30 cellular contexts compared by ENCODE assay signal in genomic region chr4:188444500-188444899, GRCh38.
DNase-seq lines count a peak whose midpoint lies in the region; ATAC-seq, FAIRE-seq and TF ChIP-seq lines count a peak whose summit lies in the region.
"Had no signal": no experiment of that assay in that cellular context is flagged by ENCODE, and none has a peak within 500 bp of the region (broad histone marks: within the 10 kb centered on the region; RNA-seq: fewer than 3 reads in every experiment).

No MANE protein-coding gene starts in this region.

- H3K27ac Mint-ChIP-seq in GM23338 (peak overlapping the region; percentile 98), chondrocyte (ENCODE audit: unreplicated experiment) (peak overlapping the region; percentile 2)
- H3K27ac Mint-ChIP-seq: activated naive CD8-positive, alpha-beta T cell treated with anti-CD3 and anti-CD28 coated beads, Interleukin-2, amount 10 ng/mL, durations not matched to agents 7 days and 5 days; dendritic cell treated with granulocyte-macrophage colony-stimulating factor and Interleukin-4, amounts not matched to agents 40 ng/mL and 50 ng/mL, for 4 days; IgD-negative memory B cell; naive thymus-derived CD8-positive, alpha-beta T cell had no signal

- H3F3A ChIP-seq in GM23338 (replicated peaks; ENCODE audit: low read depth), result no peaks in the 10 kb centered on the region

- H3K4me2 ChIP-seq in GM23338 (no peak overlapping the region), IMR-90 (ENCODE audit: low read depth, low read length) (peak overlapping the region; percentile 81), osteoblast (ENCODE audit: insufficient read depth, low read length) (peak overlapping the region; percentile 26)

- H2AK9ac ChIP-seq in IMR-90 (replicated peaks; ENCODE audit: low read depth, low read length, poor library complexity), result peak overlapping the region; percentile 66

- CTCF ChIA-PET in IMR-90 (lab: Yijun Ruan, JAX), result no interaction called here

- dilution Hi-C loops in IMR-90 (cut with HindIII; ENCODE audit: low sequenced_read_pairs, unreplicated experiment), result no loop called here

- no peaks in the 10 kb centered on the region for H3K9me3 ChIP-seq in IMR-90 (ENCODE audit: control insufficient read depth, insufficient read depth, low read length)
- H3K9me3 ChIP-seq in osteoblast (ENCODE audit: low read depth, low read length), result no peaks in the 10 kb centered on the region
- H3K9me3 ChIP-seq: suprapubic skin, upper lobe of right lung had no signal

- H2AK5ac ChIP-seq in IMR-90 (ENCODE audit: low read depth, low read length), result peak overlapping the region; percentile 95

- peak overlapping the region; percentile 81 for H2BK20ac ChIP-seq in IMR-90 (ENCODE audit: low read depth, low read length)

- H3K4me1 ChIP-seq in GM23338 (ENCODE audit: insufficient read depth), result no peaks in the 10 kb centered on the region
- peaks cover 5% of the 10 kb centered on the region for H3K4me1 ChIP-seq in IMR-90 (ENCODE audit: control insufficient read depth, insufficient read depth, low read length)
- peaks cover 10% of the 10 kb centered on the region for H3K4me1 ChIP-seq in osteoblast (ENCODE audit: insufficient read depth, low read length)
- H3K4me1 ChIP-seq: upper lobe of right lung had no signal

- POLR2A ChIA-PET in IMR-90 (lab: Charles Lee; ENCODE audit: unreplicated experiment), result no interaction called here

- WGBS in IMR-90 (ENCODE audit: extremely low coverage in 2 of 2, insufficient read length in 1 of 2), 2 experiments, result 90% methylated on average over 2 of the region's 4 CpGs; no CpG with 5 or more reads in 1 of the 2 experiments

- peak overlapping the region; percentile 1; the same call in 1 of the 2 replicates for H3K23ac ChIP-seq in IMR-90 (ENCODE audit: low read depth, low read length)

- no TSS peak for BruUV-seq in IMR-90 (replicated peaks; lab: Mats Ljungman, UMichigan)

- H4K20me1 ChIP-seq in GM23338 (replicated peaks; ENCODE audit: insufficient read depth) (no peaks in the 10 kb centered on the region), IMR-90 (ENCODE audit: insufficient read depth, low read length) (no peaks in the 10 kb centered on the region), osteoblast (ENCODE audit: insufficient read depth, low read length) (no peaks in the 10 kb centered on the region)

- H3K36me3 Mint-ChIP-seq in GM23338 (ENCODE audit: low read depth), result no peaks in the 10 kb centered on the region
- no peaks in the 10 kb centered on the region for H3K36me3 Mint-ChIP-seq in chondrocyte (ENCODE audit: low read depth)
- H3K36me3 Mint-ChIP-seq: activated naive CD8-positive, alpha-beta T cell treated with anti-CD3 and anti-CD28 coated beads, Interleukin-2, amount 10 ng/mL, durations not matched to agents 7 days and 5 days; IgD-negative memory B cell; naive thymus-derived CD8-positive, alpha-beta T cell had no signal

- peak overlapping the region; percentile 57; the same call in 1 of the 2 replicates for H3K56ac ChIP-seq in IMR-90 (ENCODE audit: extremely low read depth, insufficient read depth, low read length)

- H3K9me3 Mint-ChIP-seq in GM23338 (no peaks in the 10 kb centered on the region), chondrocyte (ENCODE audit: low read depth) (no peaks in the 10 kb centered on the region)
- H3K9me3 Mint-ChIP-seq: dendritic cell treated with granulocyte-macrophage colony-stimulating factor and Interleukin-4, amounts not matched to agents 40 ng/mL and 50 ng/mL, for 4 days had no signal

- in situ Hi-C loops in IMR-90 (cut with MboI; ENCODE audit: low sequenced_read_pairs), result no loop called here

- no peak overlapping the region for H2AFZ ChIP-seq in GM23338
- peak overlapping the region; percentile 64 for H2AFZ ChIP-seq in IMR-90 (replicated peaks; ENCODE audit: low read length, poor library complexity)
- no peak overlapping the region for H2AFZ ChIP-seq in osteoblast (ENCODE audit: low read length)

- H2BK120ac ChIP-seq in IMR-90 (ENCODE audit: low read depth, low read length), result peak overlapping the region; percentile 81

- H3K4me3 ChIP-seq in GM23338 (no peak overlapping the region), IMR-90 (ENCODE audit: insufficient read depth, low read depth, low read length) (peak overlapping the region; percentile 13; the same call in 1 of the 2 replicates), osteoblast (ENCODE audit: insufficient read depth, low read length) (no peak overlapping the region)
- H3K4me3 ChIP-seq: heart right ventricle, skin epidermis, suprapubic skin, upper lobe of right lung had no signal

- H2BK15ac ChIP-seq in IMR-90 (ENCODE audit: low read depth, low read length), result peak overlapping the region; percentile 74; the same call in 2 of the 3 replicates

- peak overlapping the region; percentile 95 for H4K91ac ChIP-seq in IMR-90 (ENCODE audit: insufficient read depth, low read depth, low read length)

- H3K4ac ChIP-seq in IMR-90 (ENCODE audit: low read depth, low read length), result peak overlapping the region; percentile 83

- intact Hi-C loops in IMR-90 (cut with micrococcal nuclease), result no loop called here

- H3K27me3 Mint-ChIP-seq in GM23338 (ENCODE audit: insufficient read depth, low read depth, poor library complexity) (peaks cover 7% of the 10 kb centered on the region), chondrocyte (ENCODE audit: low read depth) (no peaks in the 10 kb centered on the region)
- H3K27me3 Mint-ChIP-seq: activated naive CD8-positive, alpha-beta T cell treated with anti-CD3 and anti-CD28 coated beads, Interleukin-2, amount 10 ng/mL, durations not matched to agents 7 days and 5 days; dendritic cell treated with granulocyte-macrophage colony-stimulating factor and Interleukin-4, amounts not matched to agents 40 ng/mL and 50 ng/mL, for 4 days; IgD-negative memory B cell; naive thymus-derived CD8-positive, alpha-beta T cell had no signal

- TF ChIP-seq POLR2A in IMR-90 (IDR thresholded peaks at IDR 0.05; ENCODE audit: low read depth, low read length), result no peak

- FAIRE-seq in D721Med (lab: Jason Lieb, UNC), result no peak
- FAIRE-seq: frontal cortex, H54, RCC 7860 had no signal

- no peaks in the 10 kb centered on the region for H3K9me2 ChIP-seq in GM23338 (ENCODE audit: insufficient read depth)

- H3K79me2 ChIP-seq in GM23338 (replicated peaks; ENCODE audit: insufficient read depth) (no peaks in the 10 kb centered on the region), osteoblast (ENCODE audit: insufficient read depth, low read length) (peaks cover 7% of the 10 kb centered on the region)

- peaks cover 9% of the 10 kb centered on the region; the same call in 1 of the 2 replicates for H3K9me1 ChIP-seq in IMR-90 (ENCODE audit: insufficient read depth, low read length)

- peak overlapping the region; percentile 75 to 83 for H4K8ac ChIP-seq in IMR-90 (ENCODE audit: low read depth in 2 of 2, low read length in 2 of 2)

- H3K27me3 ChIP-seq in GM23338 (ENCODE audit: insufficient read depth), result no peaks in the 10 kb centered on the region
- no peaks in the 10 kb centered on the region for H3K27me3 ChIP-seq in IMR-90 (ENCODE audit: control insufficient read depth, insufficient read depth, low read length)
- H3K27me3 ChIP-seq in osteoblast (ENCODE audit: insufficient read depth, low read length), result no peaks in the 10 kb centered on the region
- H3K27me3 ChIP-seq: heart right ventricle, suprapubic skin, upper lobe of right lung had no signal

- no peak for TF ChIP-seq RAD21 in IMR-90 (IDR thresholded peaks at IDR 0.05; ENCODE audit: low read length)

- H3K14ac ChIP-seq in IMR-90 (replicated peaks; ENCODE audit: low read depth, low read length), result peak overlapping the region; percentile 23

- TF ChIP-seq CTCF in GM23338 (conservative IDR thresholded peaks at IDR 0.05; ENCODE audit: low read depth in 2 of 2) (no peak), IMR-90 (conservative IDR thresholded peaks at IDR 0.05; ENCODE audit: low read depth, low read length) (no peak), chondrocyte (IDR thresholded peaks at IDR 0.05) (no peak), osteoblast (IDR thresholded peaks at IDR 0.05; ENCODE audit: extremely low read depth, low read depth, low read length) (no peak), D721Med (IDR thresholded peaks at IDR 0.05; ENCODE audit: insufficient read depth, missing control alignments) (no peak)

- no peaks in the 10 kb centered on the region for H3K36me3 ChIP-seq in GM23338 (ENCODE audit: insufficient read depth)
- H3K36me3 ChIP-seq in IMR-90 (ENCODE audit: control insufficient read depth, insufficient read depth, low read length), result no peaks in the 10 kb centered on the region
- H3K36me3 ChIP-seq in osteoblast (ENCODE audit: insufficient read depth, low read length), result no peaks in the 10 kb centered on the region
- H3K36me3 ChIP-seq: heart right ventricle, suprapubic skin, upper lobe of right lung had no signal

- peak overlapping the region; percentile 79; the same call in 1 of the 2 replicates for H3K9ac ChIP-seq in IMR-90 (ENCODE audit: low read depth, low read length)

- no peaks in the 10 kb centered on the region for H3K79me1 ChIP-seq in IMR-90 (ENCODE audit: low read depth in 1 of 2, low read length in 2 of 2)

- ATAC-seq in GM23338 (no peak), IMR-90 (ENCODE audit: low read depth) (no peak), GM18870 (IDR thresholded peaks at IDR 0.05; ENCODE audit: unreplicated experiment) (no peak), GM21360 (IDR thresholded peaks at IDR 0.05; ENCODE audit: unreplicated experiment) (no peak)
- ATAC-seq: esophagus mucosa; heart right ventricle; naive thymus-derived CD8-positive, alpha-beta T cell; upper lobe of right lung had no signal

- no peak overlapping the region for H3K4me3 Mint-ChIP-seq in GM23338
- no peak overlapping the region for H3K4me3 Mint-ChIP-seq in chondrocyte (ENCODE audit: unreplicated experiment)
- H3K4me3 Mint-ChIP-seq: activated naive CD8-positive, alpha-beta T cell treated with anti-CD3 and anti-CD28 coated beads, Interleukin-2, amount 10 ng/mL, durations not matched to agents 7 days and 5 days; dendritic cell treated with granulocyte-macrophage colony-stimulating factor and Interleukin-4, amounts not matched to agents 40 ng/mL and 50 ng/mL, for 4 days; IgD-negative memory B cell; naive thymus-derived CD8-positive, alpha-beta T cell had no signal

- peaks cover 4% of the 10 kb centered on the region for H3K4me1 Mint-ChIP-seq in GM23338
- H3K4me1 Mint-ChIP-seq in chondrocyte (ENCODE audit: low read depth), result peaks cover 17% of the 10 kb centered on the region
- H3K4me1 Mint-ChIP-seq: activated naive CD8-positive, alpha-beta T cell treated with anti-CD3 and anti-CD28 coated beads, Interleukin-2, amount 10 ng/mL, durations not matched to agents 7 days and 5 days; IgD-negative memory B cell; naive thymus-derived CD8-positive, alpha-beta T cell had no signal

- DNase-seq in GM23338 (ENCODE audit: low spot score), result no peak
- no peak for DNase-seq in IMR-90
- no peak for DNase-seq in chondrocyte (ENCODE audit: low spot score)
- DNase-seq in osteoblast (ENCODE audit: insufficient read length, low spot score, missing footprints), result no peak
- no peak for DNase-seq in D721Med (ENCODE audit: insufficient read length, low spot score)
- DNase-seq in activated CD4-positive, alpha-beta T cell treated with anti-CD3 and anti-CD28 coated beads for 1 hour, result no peak
- DNase-seq: activated CD4-positive, alpha-beta T cell treated with anti-CD3 and anti-CD28 coated beads, Interleukin-2, amount 50 U/mL, for 48 hours; activated gamma-delta T cell treated with Interleukin-2 at 50 U/mL for 16 hours; activated naive CD8-positive, alpha-beta T cell treated with anti-CD3 and anti-CD28 coated beads, Interleukin-2, amount 10 ng/mL, durations not matched to agents 7 days and 5 days; activated T-cell treated with anti-CD3 and anti-CD28 coated beads, Interleukin-2, amount 50 U/mL, for 48 hours; central memory CD4-positive, alpha-beta T cell; heart right ventricle; MV-4-11; naive thymus-derived CD8-positive, alpha-beta T cell; NCI-H1436; NCI-H2081 treated with DMSO at 0.1 percent for 48 hours; NCI-H2227 treated with DMSO at 0.1 percent for 48 hours; stimulated activated naive CD4-positive, alpha-beta T cell treated with Interleukin-2 at 50 U/mL for 16 hours; T-helper 1 cell; upper lobe of right lung had no signal

- peak overlapping the region; percentile 70 for H2BK5ac ChIP-seq in IMR-90 (ENCODE audit: low read depth, low read length, poor library complexity, severe bottlenecking)

- H3K18ac ChIP-seq in IMR-90 (ENCODE audit: low read depth, low read length), result peak overlapping the region; percentile 96

- H4K5ac ChIP-seq in IMR-90 (ENCODE audit: low read depth, low read length), result peak overlapping the region; percentile 96

- H3K27ac ChIP-seq in GM23338 (ENCODE audit: low read depth), result no peak overlapping the region
- H3K27ac ChIP-seq in IMR-90 (ENCODE audit: insufficient read depth, low read length), result peak overlapping the region; percentile 97
- peak overlapping the region; percentile 78 for H3K27ac ChIP-seq in osteoblast (ENCODE audit: low read depth, low read length)
- H3K27ac ChIP-seq: heart right ventricle, skin epidermis, suprapubic skin, upper lobe of right lung had no signal
